In the genomic region with DNA sequence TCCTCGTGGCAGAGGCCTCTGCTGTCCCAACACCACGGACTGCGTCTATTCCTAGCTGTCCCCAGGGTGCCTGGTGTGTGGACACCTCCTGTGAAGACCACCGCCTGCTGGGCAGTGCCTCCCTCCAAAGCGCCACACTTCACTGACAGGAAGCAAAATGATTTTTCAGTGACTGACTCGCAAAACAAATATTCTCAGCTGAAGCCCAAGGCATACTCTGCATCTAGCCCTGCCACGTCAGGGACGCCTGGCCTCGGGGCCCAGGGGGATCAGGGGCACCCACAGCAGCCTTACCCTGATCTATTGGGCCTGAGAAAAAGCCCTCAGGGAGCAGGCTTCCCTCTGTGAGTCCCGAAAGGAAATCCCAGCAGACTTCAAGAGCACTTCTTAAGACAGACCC, we compare ENCODE assay signal across 8 cellular contexts. TPM values are rescaled to one million over a fixed set of nuclear protein-coding genes. Genes with fewer than 3 reads are reported as not detected.
DNase-seq lines count a peak whose midpoint lies in the region; TF ChIP-seq lines count a peak whose summit lies in the region.

No MANE protein-coding gene starts in this region.

- H3K4me1 Mint-ChIP-seq in activated CD4-positive, alpha-beta T cell treated with anti-CD3 and anti-CD28 coated beads, Interleukin-2, amount 10 ng/mL, durations not matched to agents 24 days and 14 days = peaks cover 45% of the 10 kb centered on the region

- H4K20me1 ChIP-seq in hepatocyte (ENCODE audit: insufficient read depth, poor library complexity, severe bottlenecking) = peaks cover 65% of the 10 kb centered on the region

- H3K27ac ChIP-seq in hepatocyte (peak overlapping the region; percentile 95), subcutaneous abdominal adipose tissue (ENCODE audit: low read depth, low read length) (no peak overlapping the region)

- TF ChIP-seq CTCF in WI38 (IDR thresholded peaks at IDR 0.05; ENCODE audit: low read depth, low read length) = no peak
- TF ChIP-seq CTCF in hepatocyte (IDR thresholded peaks at IDR 0.05; ENCODE audit: poor library complexity) = no peak

- WGBS in hepatocyte (ENCODE audit: low lambda C conversion rate, missing lambda C conversion rate) = 55% methylated on average over 10 of the region's 10 CpGs

- H3K79me2 ChIP-seq in hepatocyte = peaks cover 70% of the 10 kb centered on the region

- peaks cover 49% of the 10 kb centered on the region for H3K36me3 Mint-ChIP-seq in activated CD4-positive, alpha-beta T cell treated with anti-CD3 and anti-CD28 coated beads, Interleukin-2, amount 10 ng/mL, durations not matched to agents 24 days and 14 days (ENCODE audit: low read depth)

- H3K27me3 ChIP-seq in hepatocyte (no peaks in the 10 kb centered on the region), subcutaneous abdominal adipose tissue (ENCODE audit: control insufficient read depth in 5 of 5, insufficient read depth in 4 of 5, low read length in 5 of 5) (no peaks in the 10 kb centered on the region)

- H3K36me3 ChIP-seq in hepatocyte (replicated peaks; ENCODE audit: insufficient read depth, low read depth) (no peaks in the 10 kb centered on the region), subcutaneous abdominal adipose tissue (ENCODE audit: control insufficient read depth in 5 of 5, insufficient read depth in 5 of 5, low read length in 5 of 5) (peaks cover 0 to 49% (median 25%) of the 10 kb centered on the region in 5 donors)

- DNase-seq in activated CD4-positive, alpha-beta T cell treated with anti-CD3 and anti-CD28 coated beads, Interleukin-2, amount 10 ng/mL, durations not matched to agents 24 days and 14 days = no peak
- no peak for DNase-seq in activated CD4-positive, alpha-beta T cell treated with anti-CD3 and anti-CD28 coated beads for 48 hours
- peak; percentile 44 for DNase-seq in hepatocyte (ENCODE audit: low spot score)
- DNase-seq in Ammon's horn (ENCODE audit: low spot score) = no peak
- no peak for DNase-seq in iPS-NIHi11 (ENCODE audit: low spot score)
- DNase-seq in activated effector memory CD4-positive, alpha-beta T cell treated with anti-CD3 and anti-CD28 coated beads, Interleukin-2, amount 50 U/mL, for 16 hours = no peak

- intact Hi-C loops in activated CD4-positive, alpha-beta T cell treated with anti-CD3 and anti-CD28 coated beads, Interleukin-2, amount 10 ng/mL, durations not matched to agents 24 days and 14 days (cut with micrococcal nuclease) = loop anchor here (5.0 kb wide), 1 partner anchor 42 kb away; no protein-coding TSS in a partner anchor

- H3K4me1 ChIP-seq in hepatocyte (ENCODE audit: insufficient read depth) = peaks cover 22% of the 10 kb centered on the region
- peaks cover 8 to 48% (median 44%) of the 10 kb centered on the region in 5 donors for H3K4me1 ChIP-seq in subcutaneous abdominal adipose tissue (ENCODE audit: control insufficient read depth in 5 of 5, insufficient read depth in 5 of 5, low read length in 5 of 5)

- peak overlapping the region; percentile 81 for H3K4me3 ChIP-seq in WI38 (ENCODE audit: low read depth, low read length)
- H3K4me3 ChIP-seq in hepatocyte = peak overlapping the region; percentile 96
- peak overlapping the region; percentile 44 to 80 (median 74) for H3K4me3 ChIP-seq in subcutaneous abdominal adipose tissue (ENCODE audit: low read depth in 1 of 5, low read length in 5 of 5)

- H3K27me3 Mint-ChIP-seq in activated CD4-positive, alpha-beta T cell treated with anti-CD3 and anti-CD28 coated beads, Interleukin-2, amount 10 ng/mL, durations not matched to agents 24 days and 14 days = no peaks in the 10 kb centered on the region

- H3K9ac ChIP-seq in subcutaneous abdominal adipose tissue (ENCODE audit: low read length in 5 of 5) = peak overlapping the region in 4 of 5 donors; percentile 68 to 93 (median 88)

- no peaks in the 10 kb centered on the region for H3K9me2 ChIP-seq in hepatocyte (replicated peaks; ENCODE audit: insufficient read depth)

- no peak overlapping the region for H2AFZ ChIP-seq in hepatocyte

- H3K4me3 Mint-ChIP-seq in activated CD4-positive, alpha-beta T cell treated with anti-CD3 and anti-CD28 coated beads, Interleukin-2, amount 10 ng/mL, durations not matched to agents 24 days and 14 days = peak overlapping the region; percentile 93

- peak overlapping the region; percentile 100 for H3K4me2 ChIP-seq in hepatocyte

- H3K9me3 ChIP-seq in hepatocyte (ENCODE audit: low read depth) (no peaks in the 10 kb centered on the region), subcutaneous abdominal adipose tissue (ENCODE audit: control insufficient read depth in 5 of 5, low read length in 5 of 5) (peaks cover 0 to 9% (median 0%) of the 10 kb centered on the region in 5 donors)

- no peaks in the 10 kb centered on the region for H3K9me3 Mint-ChIP-seq in activated CD4-positive, alpha-beta T cell treated with anti-CD3 and anti-CD28 coated beads, Interleukin-2, amount 10 ng/mL, durations not matched to agents 24 days and 14 days

- peak overlapping the region; percentile 89 for H3K27ac Mint-ChIP-seq in activated CD4-positive, alpha-beta T cell treated with anti-CD3 and anti-CD28 coated beads, Interleukin-2, amount 10 ng/mL, durations not matched to agents 24 days and 14 days

RNA-seq across cellular contexts. Expression of a gene that starts 2.2 kb away (rescaled TPM):
- 36.2 and 43.2 TPM in 2 replicates for total RNA-seq in activated CD4-positive, alpha-beta T cell treated with anti-CD3 and anti-CD28 coated beads, Interleukin-2, amount 10 ng/mL, durations not matched to agents 24 days and 14 days
- total RNA-seq in hepatocyte = 20.1 and 25.9 TPM in 2 replicates
- 25.0 and 25.7 TPM in 2 replicates for polyA plus RNA-seq in hepatocyte

RNA-seq across cellular contexts. Expression of a gene that starts 28.2 kb away (rescaled TPM):
- 18.2 and 19.8 TPM in 2 replicates for total RNA-seq in activated CD4-positive, alpha-beta T cell treated with anti-CD3 and anti-CD28 coated beads, Interleukin-2, amount 10 ng/mL, durations not matched to agents 24 days and 14 days
- 14.3 and 16.3 TPM in 2 replicates for total RNA-seq in hepatocyte
- 9.7 and 14.9 TPM in 2 replicates for polyA plus RNA-seq in hepatocyte
